ENCODE assay signal across 1 cellular context in genomic region chr15:40306371-40306770, GRCh38.
TF ChIP-seq lines count a peak whose summit lies in the region.

No MANE protein-coding gene starts in this region.

TF ChIP-seq in WTC11, 78 proteins besides CTCF, POLR2A, EP300 and RAD21 (continued from another document):
- TF ChIP-seq ZBTB43 (CRISPR knock-in tag; IDR thresholded peaks at IDR 0.05) (no peak), MAX (CRISPR knock-in tag; IDR thresholded peaks at IDR 0.05) (no peak), NFYB (CRISPR knock-in tag; conservative IDR thresholded peaks at IDR 0.05; ENCODE audit: low read depth) (no peak), JAZF1 (CRISPR knock-in tag; IDR thresholded peaks at IDR 0.05) (no peak), HMGXB4 (CRISPR knock-in tag; IDR thresholded peaks at IDR 0.05) (no peak), CREM (CRISPR knock-in tag; IDR thresholded peaks at IDR 0.05) (no peak), ETV6 (CRISPR knock-in tag; IDR thresholded peaks at IDR 0.05) (no peak), HMGA2 (CRISPR knock-in tag; IDR thresholded peaks at IDR 0.05) (no peak)
